ENCODE assay signal across 29 cellular contexts in the genomic region with DNA sequence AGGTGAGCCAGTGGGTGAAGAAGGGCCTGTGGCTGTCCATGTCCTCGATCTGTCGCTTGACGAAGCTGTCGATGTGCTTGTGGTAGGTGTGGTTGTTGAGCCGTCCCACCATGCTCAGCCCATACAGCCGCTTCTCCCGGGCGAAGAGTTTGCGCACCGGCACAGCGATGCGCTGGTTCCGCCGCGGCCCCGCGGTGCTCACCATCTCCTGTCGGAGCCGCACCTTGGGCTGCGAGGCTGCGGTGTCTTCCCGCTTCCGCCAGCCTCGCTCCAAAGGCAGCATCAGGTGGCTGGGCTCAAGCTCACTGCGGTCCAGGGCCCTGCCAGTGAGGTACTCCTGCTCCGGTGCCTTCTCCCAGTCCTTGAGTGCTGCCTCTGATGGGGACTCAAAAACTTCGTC. TPM values are rescaled to one million over a fixed set of nuclear protein-coding genes. Genes with fewer than 3 reads are reported as not detected.
"Had no signal": no experiment of that assay in that cellular context is flagged by ENCODE, and none has a peak within 500 bp of the region (broad histone marks: within the 10 kb centered on the region; RNA-seq: fewer than 3 reads in every experiment).

No MANE protein-coding gene starts in this region.

- H3K27me3 Mint-ChIP-seq: progenitor cell of endocrine pancreas; stimulated activated naive CD8-positive, alpha-beta T cell treated with anti-CD3 and anti-CD28 coated beads, Interleukin-15, Interleukin-2, amounts not matched to agents 100 ng/mL and 50 ng/mL, for 24 hours had no signal

- H3K9ac ChIP-seq: neural progenitor cell, parathyroid adenoma had no signal

- H2AFZ ChIP-seq: neural progenitor cell, parathyroid adenoma had no signal

- DNase-seq: naive thymus-derived CD4-positive, alpha-beta T cell; natural killer cell; nucleus accumbens; ovary; psoas muscle; right cardiac atrium; right lobe of liver; sigmoid colon; small intestine; stimulated activated CD4-positive, alpha-beta T cell treated with anti-CD3 and anti-CD28 coated beads, Interleukin-15, amount 100 ng/mL, for 24 hours; stimulated activated CD4-positive, alpha-beta T cell treated with anti-CD3 and anti-CD28 coated beads, Interleukin-2, amount 100 ng/mL, for 24 hours; stimulated activated CD4-positive, alpha-beta T cell treated with anti-CD3 and anti-CD28 coated beads, Interleukin-2, amount 100 ng/mL, for 48 hours; stimulated activated CD4-positive, alpha-beta T cell treated with anti-CD3 and anti-CD28 coated beads, Interleukin-4, amount 100 ng/mL, for 24 hours; stimulated activated naive B cell treated with anti-CD40 and anti-IgM and Interleukin-4, amounts not matched to agents 10 μg/mL and 1 μg/mL and 100 μg/mL, for 72 hours; stimulated activated naive CD4-positive, alpha-beta T cell treated with Interleukin-2 at 50 U/mL for 16 hours; stomach; thyroid gland; trophoblast cell; upper lobe of left lung; uterus had no signal

- H3K4me3 Mint-ChIP-seq: naive thymus-derived CD4-positive, alpha-beta T cell; natural killer cell; nephron; neural progenitor cell; stimulated activated effector memory CD8-positive, alpha-beta T cell treated with anti-CD3 and anti-CD28 coated beads, Interleukin-12 subunit alpha, Interleukin-12 subunit beta, amount 100 ng/mL, for 72 hours; stimulated activated naive B cell treated with anti-CD40 and anti-IgM and Interleukin-4, amounts not matched to agents 10 μg/mL and 1 μg/mL and 100 μg/mL, for 72 hours; stimulated activated naive CD8-positive, alpha-beta T cell treated with anti-CD3 and anti-CD28 coated beads, Interleukin-15, Interleukin-2, amounts not matched to agents 100 ng/mL and 50 ng/mL, for 24 hours had no signal

- H3K36me3 Mint-ChIP-seq: naive thymus-derived CD4-positive, alpha-beta T cell; natural killer cell; stimulated activated effector memory CD8-positive, alpha-beta T cell treated with anti-CD3 and anti-CD28 coated beads, Interleukin-12 subunit alpha, Interleukin-12 subunit beta, amount 100 ng/mL, for 72 hours; stimulated activated naive B cell treated with anti-CD40 and anti-IgM and Interleukin-4, amounts not matched to agents 10 μg/mL and 1 μg/mL and 100 μg/mL, for 72 hours had no signal

- H3K4me1 Mint-ChIP-seq: nephron; stimulated activated naive B cell treated with anti-CD40 and anti-IgM and Interleukin-4, amounts not matched to agents 10 μg/mL and 1 μg/mL and 100 μg/mL, for 72 hours had no signal

- H3K4me3 ChIP-seq: neural progenitor cell, ovary, psoas muscle, right lobe of liver, sigmoid colon, stomach, thoracic aorta, thyroid gland, tibial nerve, upper lobe of left lung, uterus had no signal

- H3K27me3 ChIP-seq: neural progenitor cell, ovary, right lobe of liver, sigmoid colon, thyroid gland, tibial nerve, upper lobe of left lung, uterus had no signal

- H3K4me2 ChIP-seq: neural progenitor cell had no signal

- H3K9me3 Mint-ChIP-seq: naive thymus-derived CD4-positive, alpha-beta T cell; natural killer cell; nephron; stimulated activated effector memory CD8-positive, alpha-beta T cell treated with anti-CD3 and anti-CD28 coated beads, Interleukin-12 subunit alpha, Interleukin-12 subunit beta, amount 100 ng/mL, for 72 hours; stimulated activated naive B cell treated with anti-CD40 and anti-IgM and Interleukin-4, amounts not matched to agents 10 μg/mL and 1 μg/mL and 100 μg/mL, for 72 hours; stimulated activated naive CD8-positive, alpha-beta T cell treated with anti-CD3 and anti-CD28 coated beads, Interleukin-15, Interleukin-2, amounts not matched to agents 100 ng/mL and 50 ng/mL, for 24 hours had no signal

- H3K27ac Mint-ChIP-seq: naive thymus-derived CD4-positive, alpha-beta T cell; natural killer cell; nephron; neural progenitor cell; progenitor cell of endocrine pancreas; stimulated activated effector memory CD8-positive, alpha-beta T cell treated with anti-CD3 and anti-CD28 coated beads, Interleukin-12 subunit alpha, Interleukin-12 subunit beta, amount 100 ng/mL, for 72 hours; stimulated activated naive B cell treated with anti-CD40 and anti-IgM and Interleukin-4, amounts not matched to agents 10 μg/mL and 1 μg/mL and 100 μg/mL, for 72 hours; stimulated activated naive CD8-positive, alpha-beta T cell treated with anti-CD3 and anti-CD28 coated beads, Interleukin-15, Interleukin-2, amounts not matched to agents 100 ng/mL and 50 ng/mL, for 24 hours had no signal

- FAIRE-seq: small intestine had no signal

- H3K9me3 ChIP-seq: neutrophil, ovary, psoas muscle, right lobe of liver, sigmoid colon, stomach, thoracic aorta, thyroid gland, upper lobe of left lung, uterus had no signal

- H3K4me1 ChIP-seq: neural progenitor cell, parathyroid adenoma, psoas muscle, right lobe of liver, sigmoid colon, stomach, thyroid gland, tibial nerve, upper lobe of left lung, uterus had no signal

- H3K36me3 ChIP-seq: neural progenitor cell, neutrophil, ovary, right lobe of liver, sigmoid colon, stomach, thoracic aorta, thyroid gland, tibial nerve, upper lobe of left lung, uterus had no signal

- H3K27ac ChIP-seq: neural progenitor cell, neutrophil, ovary, parathyroid adenoma, psoas muscle, right lobe of liver, sigmoid colon, stomach, thoracic aorta, thyroid gland, tibial nerve, upper lobe of left lung, uterus had no signal

RNA-seq across cellular contexts. Expression of a gene that starts 34.0 kb away (rescaled TPM):
- total RNA-seq: naive thymus-derived CD4-positive, alpha-beta T cell; natural killer cell had no signal
- polyA plus RNA-seq: naive thymus-derived CD4-positive, alpha-beta T cell had no signal
